ENCODE assay signal across 1 cellular context in genomic region chr16:67294927-67295326, GRCh38.
TF ChIP-seq lines count a peak whose summit lies in the region.

No MANE protein-coding gene starts in this region.

TF ChIP-seq in GM23338, 12 proteins besides CTCF, POLR2A, EP300 and RAD21:
- no peak for TF ChIP-seq JUNB (IDR thresholded peaks at IDR 0.05; ENCODE audit: unreplicated experiment)
- TF ChIP-seq ZNF114 (CRISPR knock-in tag; IDR thresholded peaks at IDR 0.05) = no peak
